ENCODE assay signal across 18 cellular contexts in the genomic region with DNA sequence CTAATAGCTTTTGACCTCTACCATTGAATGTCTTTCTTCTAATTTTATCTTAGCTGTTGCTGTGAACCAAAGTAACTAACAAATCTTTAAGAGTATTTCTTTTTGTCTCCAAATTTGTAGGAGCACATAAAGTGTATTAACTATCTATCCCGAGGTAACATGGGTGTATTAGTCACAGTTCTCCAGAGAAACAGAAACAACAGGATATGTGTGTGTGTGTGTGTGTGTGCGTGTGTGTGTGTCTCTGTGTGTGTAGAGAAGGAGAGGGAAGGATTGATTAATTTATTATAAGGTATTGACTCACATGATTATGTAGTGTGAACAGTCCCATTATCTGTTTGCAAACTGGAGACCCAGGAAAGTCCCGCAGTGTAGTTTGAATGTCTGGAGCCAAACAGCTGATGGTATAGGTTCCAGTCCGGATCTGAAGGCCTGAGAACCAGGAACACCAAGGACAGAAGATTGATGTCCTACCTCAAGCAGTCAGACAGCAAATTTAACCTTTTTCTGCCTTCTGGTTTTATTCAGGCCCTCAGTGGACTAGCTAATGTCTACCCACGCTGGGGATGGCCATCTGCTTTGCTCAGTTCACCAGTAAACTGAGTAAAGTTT. TPM values are rescaled to one million over a fixed set of nuclear protein-coding genes. Genes with fewer than 3 reads are reported as not detected.
DNase-seq lines count a peak whose midpoint lies in the region; ATAC-seq and TF ChIP-seq lines count a peak whose summit lies in the region.
"Had no signal": no experiment of that assay in that cellular context is flagged by ENCODE, and none has a peak within 500 bp of the region (broad histone marks: within the 10 kb centered on the region; RNA-seq: fewer than 3 reads in every experiment).

No MANE protein-coding gene starts in this region.

- DNase-seq in GM23338 (ENCODE audit: low spot score) = no peak
- DNase-seq in SK-MEL-5 (ENCODE audit: low read depth, low spot score) = peak; percentile 40
- peak; percentile 76 for DNase-seq in epithelial cell of esophagus (ENCODE audit: low read depth)
- DNase-seq in myocyte (ENCODE audit: low read depth) = peak; percentile 50
- no peak for DNase-seq in heart right ventricle
- DNase-seq in NCI-H1694 (lab: John Stamatoyannopoulos, UW) = no peak
- no peak for DNase-seq in activated T-cell treated with anti-CD3 and anti-CD28 coated beads for 4 hours
- DNase-seq: activated CD4-positive, CD25-positive, alpha-beta regulatory T cell; activated CD8-positive, alpha-beta memory T cell treated with anti-CD3 and anti-CD28 coated beads, Interleukin-2, amount 50 U/mL, for 48 hours; AML-193; cortex of kidney; islet precursor cell; NCI-H1436; NCI-H446; retina; stimulated activated CD4-positive, alpha-beta T cell treated with anti-CD3 and anti-CD28 coated beads, Interleukin-2, amount 100 ng/mL, for 24 hours had no signal

- H3K36me3 ChIP-seq in GM23338 (ENCODE audit: insufficient read depth) (no peaks in the 10 kb centered on the region), heart right ventricle (no peaks in the 10 kb centered on the region)
- H3K36me3 ChIP-seq: tibial nerve had no signal

- H3K79me2 ChIP-seq in GM23338 (replicated peaks; ENCODE audit: insufficient read depth) = peaks cover 100% of the 10 kb centered on the region

- H3K4me3 Mint-ChIP-seq in GM23338 = no peak overlapping the region

- H2AFZ ChIP-seq in GM23338 = no peak overlapping the region

- peaks cover 76% of the 10 kb centered on the region for H3K4me1 Mint-ChIP-seq in GM23338

- ATAC-seq in GM23338 (no peak), heart right ventricle (no peak), GM21529 (IDR thresholded peaks at IDR 0.05; ENCODE audit: unreplicated experiment) (no peak)

- no peaks in the 10 kb centered on the region for H3F3A ChIP-seq in GM23338 (replicated peaks; ENCODE audit: low read depth)

- in situ Hi-C loops in SK-MEL-5 (cut with HindIII; ENCODE audit: low pct_unique_long_range_greater_than_20kb, low sequenced_read_pairs) = no loop called here

- no peaks in the 10 kb centered on the region for H3K9me3 ChIP-seq in heart right ventricle
- H3K9me3 ChIP-seq: tibial nerve had no signal

- no peak overlapping the region for H3K4me2 ChIP-seq in GM23338

- H3K4me3 ChIP-seq in GM23338 = no peak overlapping the region
- H3K4me3 ChIP-seq in epithelial cell of esophagus (ENCODE audit: low read length) = no peak overlapping the region
- no peak overlapping the region for H3K4me3 ChIP-seq in heart right ventricle
- H3K4me3 ChIP-seq: tibial nerve had no signal

- intact Hi-C loops in heart right ventricle (cut with DNase I) = no loop called here

- no peaks in the 10 kb centered on the region for H3K9me3 Mint-ChIP-seq in GM23338

- peak overlapping the region; percentile 59 for H3K27ac Mint-ChIP-seq in GM23338

- H3K4me1 ChIP-seq in GM23338 (ENCODE audit: insufficient read depth) (peaks cover 74% of the 10 kb centered on the region), heart right ventricle (peaks cover 0 to 24% (median 0%) of the 10 kb centered on the region in 9 donors)

- no peak for TF ChIP-seq CTCF in GM23338 (conservative IDR thresholded peaks at IDR 0.05; ENCODE audit: low read depth in 2 of 2)
- no peak for TF ChIP-seq CTCF in epithelial cell of esophagus (IDR thresholded peaks at IDR 0.05; ENCODE audit: insufficient read depth, low read depth, low read length, missing control alignments)
- TF ChIP-seq CTCF in heart right ventricle (IDR thresholded peaks at IDR 0.05) = no peak

- peaks cover 76% of the 10 kb centered on the region for H4K20me1 ChIP-seq in GM23338 (replicated peaks; ENCODE audit: insufficient read depth)

- H3K36me3 Mint-ChIP-seq in GM23338 (ENCODE audit: low read depth) = no peaks in the 10 kb centered on the region

- H3K9me2 ChIP-seq in GM23338 (ENCODE audit: insufficient read depth) = no peaks in the 10 kb centered on the region

- WGBS in heart right ventricle, 2 donors = 78 to 86% methylated on average over 5 of the region's 5 CpGs

- H3K27ac ChIP-seq in GM23338 (ENCODE audit: low read depth) (no peak overlapping the region), heart right ventricle (no peak overlapping the region)
- H3K27ac ChIP-seq: tibial nerve had no signal

- peaks cover 3% of the 10 kb centered on the region for H3K27me3 Mint-ChIP-seq in GM23338 (ENCODE audit: insufficient read depth, low read depth, poor library complexity)

- H3K27me3 ChIP-seq in GM23338 (ENCODE audit: insufficient read depth) (no peaks in the 10 kb centered on the region), heart right ventricle (no peaks in the 10 kb centered on the region)
- H3K27me3 ChIP-seq: tibial nerve had no signal

TF ChIP-seq in GM23338, 12 proteins besides CTCF, POLR2A, EP300 and RAD21 (continues in another document):
- no peak for TF ChIP-seq ZNF114 (CRISPR knock-in tag; IDR thresholded peaks at IDR 0.05)
- TF ChIP-seq NANOG (IDR thresholded peaks at IDR 0.05; ENCODE audit: borderline replicate concordance) = no peak
- TF ChIP-seq POLR2AphosphoS5 (IDR thresholded peaks at IDR 0.05; ENCODE audit: low read depth) = no peak
- no peak for TF ChIP-seq CREB1 (CRISPR knock-in tag; IDR thresholded peaks at IDR 0.05; ENCODE audit: low read depth)

RNA-seq across cellular contexts. Expression of a gene that starts 14.4 kb away (rescaled TPM):
- 67.4 and 72.4 TPM in 2 replicates for total RNA-seq in GM23338 (2014; rRNA removed; shearing (Covaris generic))
- 87.8 and 113 TPM in 2 replicates for polyA plus RNA-seq in GM23338 (2016; fragmentation: Nextera tagmentation; extraction: Ambion mirVana)
- total RNA-seq in SK-MEL-5 (2014; rRNA removed; shearing (Covaris generic)) = 16.8 and 19.2 TPM in 2 replicates
- 6.0 and 10.2 TPM in 2 replicates for polyA plus RNA-seq in SK-MEL-5 (2015; cell fraction: cytosol; rRNA removed)
- 23.3 and 29.3 TPM in 2 replicates for polyA plus RNA-seq in SK-MEL-5 (2015; cell fraction: nucleus; rRNA removed)
- total RNA-seq in myocyte = 12.3 and 13.2 TPM in 2 replicates
- polyA plus RNA-seq in myocyte (2012) = 3.4 TPM
- total RNA-seq in heart right ventricle = 10 to 100 TPM in 3 of 10 donors, 1 to 10 TPM in 7; 7.4 to 11.0 (median 8.9) TPM
- polyA plus RNA-seq in heart right ventricle = 1 to 10 TPM; 2.6 to 4.5 TPM

RNA-seq across cellular contexts. Expression of a gene that starts 48.8 kb away (rescaled TPM):
- 77.6 and 80.2 TPM in 2 replicates for total RNA-seq in GM23338 (2014; rRNA removed; shearing (Covaris generic))
- polyA plus RNA-seq in GM23338 (2016; fragmentation: Nextera tagmentation; extraction: Ambion mirVana) (99.2 and 110 TPM in 2 replicates), heart right ventricle (10 to 100 TPM; 40.2 to 98.6 TPM)
- total RNA-seq in SK-MEL-5 (2014; rRNA removed; shearing (Covaris generic)) = 76.5 and 81.1 TPM in 2 replicates
- polyA plus RNA-seq in SK-MEL-5 (2015; cell fraction: cytosol; rRNA removed) = 32.6 and 32.9 TPM in 2 replicates
- 41.9 and 65.8 TPM in 2 replicates for polyA plus RNA-seq in SK-MEL-5 (2015; cell fraction: nucleus; rRNA removed)
- total RNA-seq in myocyte (67.3 and 75.3 TPM in 2 replicates), heart right ventricle (10 to 100 TPM; 40.1 to 59.9 (median 47.1) TPM)
- polyA plus RNA-seq in myocyte (2012) = 36.9 TPM

Comparison
In these comparisons a context has a peak if more than half of its experiments do, and no peak if none do; other contexts are left out.
1. DNase-seq: peak in SK-MEL-5 (single experiment), epithelial cell of esophagus (single experiment) and myocyte (single experiment); none in GM23338 (single experiment), heart right ventricle (0 of 2), NCI-H1694 (single experiment) and activated T-cell treated with anti-CD3 and anti-CD28 coated beads for 4 hours (single experiment).